ENCODE assay signal across 2 cellular contexts in genomic region chr7:1324028-1324900, GRCh38.
TF ChIP-seq lines count a peak whose summit lies in the region.

No MANE protein-coding gene starts in this region.

TF ChIP-seq in SK-N-SH, 30 proteins besides CTCF, POLR2A, EP300 and RAD21 (continued from another document):
- TF ChIP-seq ZBTB33 (IDR thresholded peaks at IDR 0.05; ENCODE audit: borderline replicate concordance, low read depth): no peak
- no peak for TF ChIP-seq REST (IDR thresholded peaks at IDR 0.05; ENCODE audit: low read depth, low read length)
- TF ChIP-seq MXI1 (IDR thresholded peaks at IDR 0.05; ENCODE audit: low read depth, low read length): no peak
- no peak for TF ChIP-seq ELF1 (IDR thresholded peaks at IDR 0.05)
- no peak for TF ChIP-seq RXRA (IDR thresholded peaks at IDR 0.05; ENCODE audit: borderline replicate concordance, low read depth)
- TF ChIP-seq GABPA (IDR thresholded peaks at IDR 0.05; ENCODE audit: low read depth): no peak
- TF ChIP-seq FOSL2 (IDR thresholded peaks at IDR 0.05; ENCODE audit: borderline replicate concordance, low read depth): no peak

TF ChIP-seq in SK-N-SH treated with all-trans-retinoic acid at 6 μM for 48 hours, 23 proteins besides CTCF, POLR2A, EP300 and RAD21 (continued from another document):
- TF ChIP-seq BACH2 (CRISPR knock-in tag; IDR thresholded peaks at IDR 0.05; ENCODE audit: borderline replicate concordance) (no peak), ZC3H10 (CRISPR knock-in tag; IDR thresholded peaks at IDR 0.05) (no peak), OSR1 (CRISPR knock-in tag; IDR thresholded peaks at IDR 0.05) (no peak), ZNF565 (CRISPR knock-in tag; conservative IDR thresholded peaks at IDR 0.05; ENCODE audit: low read depth) (no peak), CSDC2 (CRISPR knock-in tag; IDR thresholded peaks at IDR 0.05) (no peak), TOX (CRISPR knock-in tag; IDR thresholded peaks at IDR 0.05; ENCODE audit: borderline replicate concordance) (no peak), ZNF70 (CRISPR knock-in tag; IDR thresholded peaks at IDR 0.05) (no peak), ZFP3 (CRISPR knock-in tag; IDR thresholded peaks at IDR 0.05) (no peak), PPARA (CRISPR knock-in tag; IDR thresholded peaks at IDR 0.05; ENCODE audit: borderline replicate concordance) (no peak), ARNTL (CRISPR knock-in tag; IDR thresholded peaks at IDR 0.05; ENCODE audit: borderline replicate concordance, low read depth) (no peak), CSRNP3 (CRISPR knock-in tag; IDR thresholded peaks at IDR 0.05) (no peak)
